8 cellular contexts compared by ENCODE assay signal in the genomic region with DNA sequence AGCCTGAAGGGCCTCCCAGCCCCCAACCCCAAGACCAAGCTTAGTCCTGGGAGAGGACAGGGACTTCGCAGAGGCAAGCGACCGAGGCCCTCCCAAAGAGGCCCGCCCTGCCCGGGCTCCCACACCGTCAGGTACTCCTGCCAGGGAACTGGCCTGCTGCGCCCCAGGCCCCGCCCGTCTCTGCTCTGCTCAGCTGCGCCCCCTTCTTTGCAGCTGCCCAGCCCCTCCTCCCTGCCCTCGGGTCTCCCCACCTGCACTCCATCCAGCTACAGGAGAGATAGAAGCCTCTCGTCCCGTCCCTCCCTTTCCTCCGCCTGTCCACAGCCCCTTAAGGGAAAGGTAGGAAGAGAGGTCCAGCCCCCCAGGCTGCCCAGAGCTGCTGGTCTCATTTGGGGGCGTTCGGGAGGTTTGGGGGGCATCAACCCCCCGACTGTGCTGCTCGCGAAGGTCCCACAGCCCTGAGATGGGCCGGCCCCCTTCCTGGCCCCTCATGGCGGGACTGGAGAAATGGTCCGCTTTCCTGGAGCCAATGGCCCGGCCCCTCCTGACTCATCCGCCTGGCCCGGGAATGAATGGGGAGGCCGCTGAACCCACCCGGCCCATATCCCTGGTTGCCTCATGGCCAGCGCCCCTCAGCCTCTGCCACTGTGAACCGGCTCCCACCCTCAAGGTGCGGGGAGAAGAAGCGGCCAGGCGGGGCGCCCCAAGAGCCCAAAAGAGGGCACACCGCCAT. TPM values are rescaled to one million over a fixed set of nuclear protein-coding genes. Genes with fewer than 3 reads are reported as not detected.
DNase-seq lines count a peak whose midpoint lies in the region; ATAC-seq, FAIRE-seq and TF ChIP-seq lines count a peak whose summit lies in the region.
"Had no signal": no experiment of that assay in that cellular context is flagged by ENCODE, and none has a peak within 500 bp of the region (broad histone marks: within the 10 kb centered on the region; RNA-seq: fewer than 3 reads in every experiment).

No MANE protein-coding gene starts in this region.

- H3K9me3 ChIP-seq in HUES6 (ENCODE audit: control insufficient read depth, insufficient read depth, low read depth, low read length) (no peaks in the 10 kb centered on the region), hepatocyte (ENCODE audit: low read depth) (no peaks in the 10 kb centered on the region)

- peak overlapping the region; percentile 70 for H3K4me3 Mint-ChIP-seq in activated T-helper 17 cell treated with anti-CD3 and anti-CD28 coated beads, Interleukin-2, amount 50 U/mL, for 72 hours

- no peak for ATAC-seq in activated T-helper 17 cell treated with anti-CD3 and anti-CD28 coated beads, Interleukin-2, amount 50 U/mL, for 72 hours (replicated peaks)
- ATAC-seq in GM21390 (IDR thresholded peaks at IDR 0.05; ENCODE audit: unreplicated experiment), result no peak

- H3K9me3 Mint-ChIP-seq in activated T-helper 17 cell treated with anti-CD3 and anti-CD28 coated beads, Interleukin-2, amount 50 U/mL, for 72 hours, result no peaks in the 10 kb centered on the region

- peak overlapping the region; percentile 45 for H2AFZ ChIP-seq in hepatocyte

- peak; percentile 44 for DNase-seq in hepatocyte (ENCODE audit: low spot score)
- no peak for DNase-seq in skeletal muscle cell (ENCODE audit: low read depth)
- DNase-seq in RCC 7860 (ENCODE audit: low spot score), result no peak
- DNase-seq in NCI-H82 treated with DMSO at 0.1 percent for 48 hours (lab: John Stamatoyannopoulos, UW; ENCODE audit: unreplicated experiment), result no peak

- peak overlapping the region; percentile 81 for H3K4me2 ChIP-seq in hepatocyte

- peaks cover 26% of the 10 kb centered on the region; the same call in 1 of the 2 replicates for H3K4me1 ChIP-seq in HUES6 (ENCODE audit: control insufficient read depth, insufficient read depth, low read length)
- H3K4me1 ChIP-seq in hepatocyte (ENCODE audit: insufficient read depth), result peaks cover 7% of the 10 kb centered on the region

- peak overlapping the region; percentile 58 for H3K9ac ChIP-seq in HUES6 (ENCODE audit: low read length)

- H3K27me3 Mint-ChIP-seq in activated T-helper 17 cell treated with anti-CD3 and anti-CD28 coated beads, Interleukin-2, amount 50 U/mL, for 72 hours, result peaks cover 11% of the 10 kb centered on the region

- H3K36me3 ChIP-seq in HUES6 (ENCODE audit: control insufficient read depth, insufficient read depth, low read length) (no peaks in the 10 kb centered on the region), hepatocyte (replicated peaks; ENCODE audit: insufficient read depth, low read depth) (no peaks in the 10 kb centered on the region)

- H3K27ac ChIP-seq in HUES6 (ENCODE audit: low read depth, low read length) (no peak overlapping the region), hepatocyte (peak overlapping the region; percentile 58)

- H3K4me3 ChIP-seq in HUES6 (ENCODE audit: low read depth, low read length) (peak overlapping the region; percentile 83), hepatocyte (no peak overlapping the region), skeletal muscle cell (ENCODE audit: low read depth, low read length) (peak overlapping the region; percentile 34)

- no peaks in the 10 kb centered on the region for H3K79me2 ChIP-seq in hepatocyte

- H3K9me2 ChIP-seq in hepatocyte (replicated peaks; ENCODE audit: insufficient read depth), result no peaks in the 10 kb centered on the region

- H3K27me3 ChIP-seq in HUES6 (ENCODE audit: control insufficient read depth, insufficient read depth, low read length), result peaks cover 92% of the 10 kb centered on the region
- peaks cover 61% of the 10 kb centered on the region for H3K27me3 ChIP-seq in hepatocyte

- peak; percentile 6 for TF ChIP-seq CTCF in hepatocyte (IDR thresholded peaks at IDR 0.05; ENCODE audit: poor library complexity)

- H3K27ac Mint-ChIP-seq in activated T-helper 17 cell treated with anti-CD3 and anti-CD28 coated beads, Interleukin-2, amount 50 U/mL, for 72 hours, result no peak overlapping the region

- no peak for FAIRE-seq in RCC 7860 (lab: Jason Lieb, UNC)
- FAIRE-seq: GM12892 had no signal

- peaks cover 10% of the 10 kb centered on the region for H3K4me1 Mint-ChIP-seq in activated T-helper 17 cell treated with anti-CD3 and anti-CD28 coated beads, Interleukin-2, amount 50 U/mL, for 72 hours

- WGBS in hepatocyte (ENCODE audit: low lambda C conversion rate, missing lambda C conversion rate), result 26% methylated on average over 24 of the region's 34 CpGs

- H3K36me3 Mint-ChIP-seq in activated T-helper 17 cell treated with anti-CD3 and anti-CD28 coated beads, Interleukin-2, amount 50 U/mL, for 72 hours (ENCODE audit: low read depth), result no peaks in the 10 kb centered on the region

- no peaks in the 10 kb centered on the region for H4K20me1 ChIP-seq in hepatocyte (ENCODE audit: insufficient read depth, poor library complexity, severe bottlenecking)

RNA-seq across cellular contexts. Expression of a gene that starts 21.9 kb away (rescaled TPM):
- 100 to 1,000 TPM; 288 to 364 TPM for total RNA-seq in activated T-helper 17 cell treated with anti-CD3 and anti-CD28 coated beads, Interleukin-2, amount 50 U/mL, for 72 hours
- total RNA-seq in hepatocyte, result 249 and 250 TPM in 2 replicates
- polyA plus RNA-seq in hepatocyte, result 594 and 609 TPM in 2 replicates

RNA-seq across cellular contexts. Expression of a gene that starts 42.5 kb away (rescaled TPM):
- total RNA-seq in activated T-helper 17 cell treated with anti-CD3 and anti-CD28 coated beads, Interleukin-2, amount 50 U/mL, for 72 hours, result 10 to 100 TPM; 18.3 TPM
- total RNA-seq in hepatocyte, result 8.3 and 12.3 TPM in 2 replicates
- 24.6 and 31.6 TPM in 2 replicates for polyA plus RNA-seq in hepatocyte

RNA-seq across cellular contexts. Expression of a gene that starts 48.5 kb away (rescaled TPM):
- total RNA-seq in activated T-helper 17 cell treated with anti-CD3 and anti-CD28 coated beads, Interleukin-2, amount 50 U/mL, for 72 hours, result 10 to 100 TPM; 42.3 to 48.6 TPM
- total RNA-seq in hepatocyte, result 59.6 and 64.8 TPM in 2 replicates
- 122 and 130 TPM in 2 replicates for polyA plus RNA-seq in hepatocyte

RNA-seq across cellular contexts. Expression of a gene that starts 53.8 kb away (rescaled TPM):
- not detected for total RNA-seq in activated T-helper 17 cell treated with anti-CD3 and anti-CD28 coated beads, Interleukin-2, amount 50 U/mL, for 72 hours
- total RNA-seq in hepatocyte, result 0.03 and 0.20 TPM in 2 replicates
- not detected in 2 replicates for polyA plus RNA-seq in hepatocyte
